18 cellular contexts compared by ENCODE assay signal in genomic region chr21:25960423-25960822, GRCh38.
DNase-seq lines count a peak whose midpoint lies in the region; ATAC-seq and TF ChIP-seq lines count a peak whose summit lies in the region.
"Had no signal": no experiment of that assay in that cellular context is flagged by ENCODE, and none has a peak within 500 bp of the region (broad histone marks: within the 10 kb centered on the region; RNA-seq: fewer than 3 reads in every experiment).

No MANE protein-coding gene starts in this region.

- H2AFZ ChIP-seq in OCI-LY7 (ENCODE audit: low read length): peak overlapping the region; percentile 53; the same call in 1 of the 2 replicates
- no peak overlapping the region for H2AFZ ChIP-seq in hepatocyte
- H2AFZ ChIP-seq in neural progenitor cell (replicated peaks): no peak overlapping the region

- H3K9me2 ChIP-seq in OCI-LY7 (ENCODE audit: insufficient read depth, low read length) (no peaks in the 10 kb centered on the region; the same call in 1 of the 2 replicates), hepatocyte (replicated peaks; ENCODE audit: insufficient read depth) (no peaks in the 10 kb centered on the region)

- H3K36me3 Mint-ChIP-seq in neural progenitor cell: peaks cover 36% of the 10 kb centered on the region
- peaks cover 3 to 4% of the 10 kb centered on the region in 2 donors for H3K36me3 Mint-ChIP-seq in CD4-positive, alpha-beta memory T cell
- H3K36me3 Mint-ChIP-seq: activated naive CD8-positive, alpha-beta T cell treated with anti-CD3 and anti-CD28 coated beads, Interleukin-2, amount 10 ng/mL, durations not matched to agents 7 days and 5 days had no signal

- H3K4me1 Mint-ChIP-seq in neural progenitor cell: peaks cover 28% of the 10 kb centered on the region
- no peaks in the 10 kb centered on the region for H3K4me1 Mint-ChIP-seq in CD4-positive, alpha-beta memory T cell
- H3K4me1 Mint-ChIP-seq: activated CD4-positive, alpha-beta memory T cell treated with anti-CD3 and anti-CD28 coated beads, Interleukin-2, amount 10 ng/mL, durations not matched to agents 7 days and 5 days had no signal

- no peak overlapping the region for H3K9ac ChIP-seq in neural progenitor cell

- no peaks in the 10 kb centered on the region for H3K27me3 ChIP-seq in H7 (ENCODE audit: control insufficient read depth, insufficient read depth, low read length)
- H3K27me3 ChIP-seq in hepatocyte: no peaks in the 10 kb centered on the region
- H3K27me3 ChIP-seq in neural progenitor cell: no peaks in the 10 kb centered on the region
- H3K27me3 ChIP-seq in CD4-positive, alpha-beta memory T cell (ENCODE audit: insufficient read depth, low read length): no peaks in the 10 kb centered on the region
- H3K27me3 ChIP-seq: brain microvascular endothelial cell, esophagus squamous epithelium, pancreas had no signal

- H3K4me1 ChIP-seq in OCI-LY7 (ENCODE audit: insufficient read depth, low read length, poor library complexity, severe bottlenecking) (peaks cover 14% of the 10 kb centered on the region), hepatocyte (ENCODE audit: insufficient read depth) (peaks cover 11% of the 10 kb centered on the region), neural progenitor cell (peaks cover 32% of the 10 kb centered on the region)
- H3K4me1 ChIP-seq in CD4-positive, alpha-beta memory T cell (ENCODE audit: insufficient read depth, low read length): no peaks in the 10 kb centered on the region
- H3K4me1 ChIP-seq: pancreas had no signal

- 47% methylated on average over 4 of the region's 4 CpGs for WGBS in hepatocyte (ENCODE audit: low lambda C conversion rate, missing lambda C conversion rate)

- H3K79me2 ChIP-seq in OCI-LY7 (ENCODE audit: insufficient read depth, low read depth, low read length) (no peaks in the 10 kb centered on the region), hepatocyte (peaks cover 1% of the 10 kb centered on the region), neural progenitor cell (ENCODE audit: low read depth) (peaks cover 16% of the 10 kb centered on the region)

- H3K9me3 Mint-ChIP-seq in neural progenitor cell: no peaks in the 10 kb centered on the region
- no peaks in the 10 kb centered on the region for H3K9me3 Mint-ChIP-seq in CD4-positive, alpha-beta memory T cell
- H3K9me3 Mint-ChIP-seq: activated CD4-positive, alpha-beta memory T cell treated with anti-CD3 and anti-CD28 coated beads, Interleukin-2, amount 10 ng/mL, durations not matched to agents 7 days and 5 days; activated naive CD8-positive, alpha-beta T cell treated with anti-CD3 and anti-CD28 coated beads, Interleukin-2, amount 10 ng/mL, durations not matched to agents 7 days and 5 days; activated T-cell treated with anti-CD3 and anti-CD28 coated beads, Interleukin-2, amount 50 U/mL, for 72 hours had no signal

- no TSS peak for BruUV-seq in OCI-LY7 (replicated peaks; lab: Mats Ljungman, UMichigan)

- no peak overlapping the region for H3K4me3 Mint-ChIP-seq in neural progenitor cell
- H3K4me3 Mint-ChIP-seq in CD4-positive, alpha-beta memory T cell: no peak overlapping the region
- H3K4me3 Mint-ChIP-seq: activated CD4-positive, alpha-beta memory T cell treated with anti-CD3 and anti-CD28 coated beads, Interleukin-2, amount 10 ng/mL, durations not matched to agents 7 days and 5 days; activated naive CD8-positive, alpha-beta T cell treated with anti-CD3 and anti-CD28 coated beads, Interleukin-2, amount 10 ng/mL, durations not matched to agents 7 days and 5 days; activated T-cell treated with anti-CD3 and anti-CD28 coated beads, Interleukin-2, amount 50 U/mL, for 72 hours had no signal

- H3K27ac Mint-ChIP-seq in neural progenitor cell: no peak overlapping the region
- no peak overlapping the region for H3K27ac Mint-ChIP-seq in CD4-positive, alpha-beta memory T cell
- H3K27ac Mint-ChIP-seq: activated CD4-positive, alpha-beta memory T cell treated with anti-CD3 and anti-CD28 coated beads, Interleukin-2, amount 10 ng/mL, durations not matched to agents 7 days and 5 days; activated naive CD8-positive, alpha-beta T cell treated with anti-CD3 and anti-CD28 coated beads, Interleukin-2, amount 10 ng/mL, durations not matched to agents 7 days and 5 days; activated T-cell treated with anti-CD3 and anti-CD28 coated beads, Interleukin-2, amount 50 U/mL, for 72 hours had no signal

- peaks cover 2% of the 10 kb centered on the region for H3K27me3 Mint-ChIP-seq in neural progenitor cell (ENCODE audit: insufficient read depth, low read depth)
- no peaks in the 10 kb centered on the region for H3K27me3 Mint-ChIP-seq in CD4-positive, alpha-beta memory T cell
- H3K27me3 Mint-ChIP-seq: activated CD4-positive, alpha-beta memory T cell treated with anti-CD3 and anti-CD28 coated beads, Interleukin-2, amount 10 ng/mL, durations not matched to agents 7 days and 5 days; activated naive CD8-positive, alpha-beta T cell treated with anti-CD3 and anti-CD28 coated beads, Interleukin-2, amount 10 ng/mL, durations not matched to agents 7 days and 5 days had no signal

- H3K27ac ChIP-seq in OCI-LY7 (ENCODE audit: low read depth, low read length, poor library complexity, severe bottlenecking) (no peak overlapping the region), hepatocyte (peak overlapping the region; percentile 25), neural progenitor cell (peak overlapping the region; percentile 96)
- no peak overlapping the region for H3K27ac ChIP-seq in CD4-positive, alpha-beta memory T cell (ENCODE audit: low read depth, low read length)
- H3K27ac ChIP-seq: brain microvascular endothelial cell, esophagus squamous epithelium, pancreas had no signal

- no peak for ATAC-seq in GM19035 (IDR thresholded peaks at IDR 0.05; ENCODE audit: unreplicated experiment)
- ATAC-seq: activated T-cell treated with anti-CD3 and anti-CD28 coated beads, Interleukin-2, amount 50 U/mL, for 72 hours; Panc1; pancreas had no signal

- intact Hi-C loops in OCI-LY7 (cut with micrococcal nuclease; ENCODE audit: unreplicated experiment): no loop called here
- intact Hi-C loops in CD4-positive, alpha-beta memory T cell (cut with micrococcal nuclease): no loop called here

- H4K20me1 ChIP-seq in OCI-LY7 (ENCODE audit: insufficient read depth, low read length) (no peaks in the 10 kb centered on the region), hepatocyte (ENCODE audit: insufficient read depth, poor library complexity, severe bottlenecking) (no peaks in the 10 kb centered on the region), neural progenitor cell (ENCODE audit: low read depth) (peaks cover 8% of the 10 kb centered on the region)

- POLR2A ChIA-PET in OCI-LY7 (lab: Charles Lee): interaction anchor here (1.0 to 2.0 kb wide), 5 partner anchors 12 to 396 kb away, joined by 3 to 10 read pairs (median 4); no protein-coding TSS in a partner anchor
- POLR2A ChIA-PET in CD4-positive, alpha-beta memory T cell (lab: Charles Lee; ENCODE audit: partially characterized antibody): no interaction called here

- CTCF ChIA-PET in OCI-LY7 (lab: Charles Lee; ENCODE audit: unreplicated experiment): no interaction called here
- CTCF ChIA-PET in CD4-positive, alpha-beta memory T cell (lab: Charles Lee; ENCODE audit: partially characterized antibody): no interaction called here

- DNase-seq in H7: peak; percentile 44
- DNase-seq in OCI-LY7 (ENCODE audit: low spot score): no peak
- peak; percentile 18 for DNase-seq in hepatocyte (ENCODE audit: low spot score)
- peak; percentile 78 for DNase-seq in neural progenitor cell (ENCODE audit: low spot score)
- DNase-seq in DMS79 (lab: John Stamatoyannopoulos, UW): no peak
- no peak for DNase-seq in CD4-positive, alpha-beta memory T cell
- DNase-seq: activated CD4-positive, alpha-beta memory T cell treated with anti-CD3 and anti-CD28 coated beads, Interleukin-2, amount 10 ng/mL, durations not matched to agents 7 days and 5 days; activated naive CD8-positive, alpha-beta T cell treated with anti-CD3 and anti-CD28 coated beads, Interleukin-2, amount 10 ng/mL, durations not matched to agents 7 days and 5 days; activated T-cell treated with anti-CD3 and anti-CD28 coated beads, Interleukin-2, amount 50 U/mL, for 72 hours; brain microvascular endothelial cell; esophagus squamous epithelium; head of caudate nucleus; NCI-H2081; NCI-H526; pancreas; stimulated activated CD4-positive, alpha-beta T cell treated with anti-CD3 and anti-CD28 coated beads, Interleukin-4, amount 100 ng/mL, for 1 hour had no signal

- H3K4me2 ChIP-seq in OCI-LY7 (ENCODE audit: low read length) (no peak overlapping the region), hepatocyte (no peak overlapping the region), neural progenitor cell (peak overlapping the region; percentile 61)

- H3K36me3 ChIP-seq in H7 (replicated peaks; ENCODE audit: control insufficient read depth, insufficient read depth, low read length): peaks cover 5% of the 10 kb centered on the region
- H3K36me3 ChIP-seq in OCI-LY7 (ENCODE audit: insufficient read depth, low read length): no peaks in the 10 kb centered on the region
- no peaks in the 10 kb centered on the region for H3K36me3 ChIP-seq in hepatocyte (replicated peaks; ENCODE audit: insufficient read depth, low read depth)
- peaks cover 2% of the 10 kb centered on the region for H3K36me3 ChIP-seq in neural progenitor cell
- H3K36me3 ChIP-seq in CD4-positive, alpha-beta memory T cell (ENCODE audit: insufficient read depth, low read length): no peaks in the 10 kb centered on the region
- H3K36me3 ChIP-seq: brain microvascular endothelial cell, pancreas had no signal

- peaks cover 37% of the 10 kb centered on the region for H3F3A ChIP-seq in neural progenitor cell (ENCODE audit: low read depth)

- no peak overlapping the region for H3K4me3 ChIP-seq in H7 (ENCODE audit: insufficient read depth, low read depth, low read length)
- H3K4me3 ChIP-seq in OCI-LY7 (ENCODE audit: low read depth, low read length, poor library complexity, severe bottlenecking): no peak overlapping the region
- no peak overlapping the region for H3K4me3 ChIP-seq in hepatocyte
- H3K4me3 ChIP-seq in neural progenitor cell: peak overlapping the region; percentile 15
- H3K4me3 ChIP-seq in CD4-positive, alpha-beta memory T cell (ENCODE audit: low read length in 2 of 2): no peak overlapping the region
- H3K4me3 ChIP-seq: esophagus squamous epithelium, pancreas had no signal

- TF ChIP-seq CTCF in OCI-LY7 (conservative IDR thresholded peaks at IDR 0.05; ENCODE audit: low read length): no peak
- no peak for TF ChIP-seq CTCF in hepatocyte (IDR thresholded peaks at IDR 0.05; ENCODE audit: poor library complexity)
- no peak for TF ChIP-seq CTCF in neural progenitor cell (IDR thresholded peaks at IDR 0.05)

- H3K9me3 ChIP-seq in OCI-LY7 (ENCODE audit: low read length): no peaks in the 10 kb centered on the region
- H3K9me3 ChIP-seq in hepatocyte (ENCODE audit: low read depth): no peaks in the 10 kb centered on the region
- H3K9me3 ChIP-seq in neural progenitor cell (ENCODE audit: low read depth): no peaks in the 10 kb centered on the region
- H3K9me3 ChIP-seq in CD4-positive, alpha-beta memory T cell (ENCODE audit: control insufficient read depth in 1 of 2, low read length in 2 of 2): no peaks in the 10 kb centered on the region
- H3K9me3 ChIP-seq: esophagus squamous epithelium, pancreas had no signal

Comparison
In these comparisons a context has a peak if more than half of its experiments do, and no peak if none do; other contexts are left out.
1. DNase-seq: peak in H7 (single experiment), hepatocyte (single experiment) and neural progenitor cell (single experiment); none in OCI-LY7 (single experiment), DMS79 (single experiment) and CD4-positive, alpha-beta memory T cell (0 of 5).
2. H3K27ac ChIP-seq: peak in hepatocyte (single experiment) and neural progenitor cell (single experiment); none in OCI-LY7 (single experiment) and CD4-positive, alpha-beta memory T cell (single experiment).